In genomic region chr1:229095325-229095724, GRCh38 we compare ENCODE assay signal across 15 cellular contexts.
DNase-seq lines count a peak whose midpoint lies in the region; TF ChIP-seq lines count a peak whose summit lies in the region.
"Had no signal": no experiment of that assay in that cellular context is flagged by ENCODE, and none has a peak within 500 bp of the region (broad histone marks: within the 10 kb centered on the region; RNA-seq: fewer than 3 reads in every experiment).

No MANE protein-coding gene starts in this region.

- H2BK12ac ChIP-seq in H9 (ENCODE audit: insufficient read length, low read depth, low read length), result no peak overlapping the region

- no peak overlapping the region for H4K5ac ChIP-seq in H9 (ENCODE audit: insufficient read length, low read depth, low read length)

- H3K4me3 ChIP-seq in SJSA1 (no peak overlapping the region), mesodermal cell (ENCODE audit: extremely low read depth, insufficient read depth, low read length, poor library complexity, severe bottlenecking) (no peak overlapping the region), vagina (no peak overlapping the region), Karpas-422 (ENCODE audit: low read length) (no peak overlapping the region)
- H3K4me3 ChIP-seq: BLaER1 treated with 17β-estradiol and CSF1 and Interleukin-3, amounts not matched to agents 10 nM and 100 nM had no signal

- H3K4me3 Mint-ChIP-seq in H9, result no peak overlapping the region
- H3K4me3 Mint-ChIP-seq: CD8-positive, alpha-beta memory T cell had no signal

- no peak overlapping the region for H2AFZ ChIP-seq in H9 (ENCODE audit: low read length)
- no peak overlapping the region for H2AFZ ChIP-seq in Karpas-422 (ENCODE audit: low read length)

- no peak overlapping the region for H3K27ac ChIP-seq in H9 (ENCODE audit: insufficient read length, low read depth, low read length)
- peak overlapping the region; percentile 30 for H3K27ac ChIP-seq in SJSA1
- peak overlapping the region; percentile 26 for H3K27ac ChIP-seq in mesodermal cell (ENCODE audit: low read depth, low read length, severe bottlenecking)
- H3K27ac ChIP-seq in vagina, result peak overlapping the region; percentile 33
- no peak overlapping the region for H3K27ac ChIP-seq in Karpas-422 (ENCODE audit: low read length)
- H3K27ac ChIP-seq: BLaER1 treated with 17β-estradiol and CSF1 and Interleukin-3, amounts not matched to agents 10 nM and 100 nM had no signal

- peaks cover 16% of the 10 kb centered on the region; the same call in 1 of the 2 replicates for H3K4me1 ChIP-seq in H9 (ENCODE audit: insufficient read depth, low read length)
- peaks cover 47% of the 10 kb centered on the region for H3K4me1 ChIP-seq in SJSA1 (replicated peaks)
- H3K4me1 ChIP-seq in mesodermal cell (ENCODE audit: control insufficient read depth, insufficient read depth, low read length, poor library complexity, severe bottlenecking), result peaks cover 8% of the 10 kb centered on the region
- H3K4me1 ChIP-seq in vagina, result peaks cover 22% of the 10 kb centered on the region
- peaks cover 9% of the 10 kb centered on the region; the same call in 1 of the 2 replicates for H3K4me1 ChIP-seq in Karpas-422 (ENCODE audit: low read length)

- H3K79me2 ChIP-seq in H9 (ENCODE audit: insufficient read depth, low read length) (no peaks in the 10 kb centered on the region), Karpas-422 (ENCODE audit: low read length) (no peaks in the 10 kb centered on the region)

- no peak overlapping the region for H3K18ac ChIP-seq in H9 (ENCODE audit: insufficient read length, low read depth, low read length)

- no peak overlapping the region for H3K4ac ChIP-seq in H9 (ENCODE audit: low read depth, low read length)

- H3K23ac ChIP-seq in H9 (ENCODE audit: insufficient read length, low read depth, low read length), result no peak overlapping the region

- H3K9me3 ChIP-seq in H9 (ENCODE audit: control insufficient read depth, low read depth, low read length), result no peaks in the 10 kb centered on the region
- peaks cover 4% of the 10 kb centered on the region; the same call in 1 of the 2 replicates for H3K9me3 ChIP-seq in SJSA1 (replicated peaks)
- H3K9me3 ChIP-seq in mesodermal cell (ENCODE audit: control insufficient read depth, low read length), result peaks cover 9% of the 10 kb centered on the region
- no peaks in the 10 kb centered on the region for H3K9me3 ChIP-seq in vagina
- no peaks in the 10 kb centered on the region for H3K9me3 ChIP-seq in Karpas-422 (ENCODE audit: low read length)

- no peak overlapping the region for H4K8ac ChIP-seq in H9 (replicated peaks; ENCODE audit: insufficient read length, low read depth, low read length)

- H3K9ac ChIP-seq in H9 (ENCODE audit: extremely low read depth, insufficient read length, low read length) (no peak overlapping the region), Karpas-422 (ENCODE audit: low read length) (no peak overlapping the region)
- H3K9ac ChIP-seq: BLaER1 treated with 17β-estradiol and CSF1 and Interleukin-3, amounts not matched to agents 10 nM and 100 nM had no signal

- H4K20me1 ChIP-seq in H9 (ENCODE audit: control insufficient read depth, insufficient read depth, insufficient read length) (no peaks in the 10 kb centered on the region), Karpas-422 (ENCODE audit: insufficient read depth, low read depth, low read length) (no peaks in the 10 kb centered on the region)
- H4K20me1 ChIP-seq: BLaER1 treated with 17β-estradiol and CSF1 and Interleukin-3, amounts not matched to agents 10 nM and 100 nM had no signal

- H2BK15ac ChIP-seq in H9 (ENCODE audit: low read depth, low read length), result no peak overlapping the region

- no peak overlapping the region for H2BK5ac ChIP-seq in H9 (ENCODE audit: insufficient read length, low read length)

- no peak overlapping the region for H4K91ac ChIP-seq in H9 (ENCODE audit: insufficient read length, low read depth, low read length)

- H3K36me3 ChIP-seq in SJSA1 (peaks cover 12% of the 10 kb centered on the region), mesodermal cell (ENCODE audit: control insufficient read depth, insufficient read depth, low read length) (no peaks in the 10 kb centered on the region), vagina (no peaks in the 10 kb centered on the region), Karpas-422 (ENCODE audit: insufficient read depth, low read length) (no peaks in the 10 kb centered on the region)
- H3K36me3 ChIP-seq: BLaER1 treated with 17β-estradiol and CSF1 and Interleukin-3, amounts not matched to agents 10 nM and 100 nM had no signal

- no peak overlapping the region for H2AK5ac ChIP-seq in H9 (ENCODE audit: insufficient read length, low read length)

- TF ChIP-seq CTCF in H9 (conservative IDR thresholded peaks at IDR 0.05) (no peak), vagina (IDR thresholded peaks at IDR 0.05) (no peak)

- no peaks in the 10 kb centered on the region for H3K9me2 ChIP-seq in Karpas-422 (replicated peaks; ENCODE audit: insufficient read depth, low read length)

- H3K27me3 ChIP-seq in H9 (ENCODE audit: insufficient read depth, low read length) (no peaks in the 10 kb centered on the region), SJSA1 (replicated peaks) (no peaks in the 10 kb centered on the region), vagina (no peaks in the 10 kb centered on the region), Karpas-422 (ENCODE audit: low read length) (no peaks in the 10 kb centered on the region)
- H3K27me3 ChIP-seq: BLaER1 treated with 17β-estradiol and CSF1 and Interleukin-3, amounts not matched to agents 10 nM and 100 nM had no signal

- H3K4me2 ChIP-seq in H9 (ENCODE audit: insufficient read depth, insufficient read length, low read length) (no peak overlapping the region), Karpas-422 (ENCODE audit: low read depth, low read length, poor library complexity, severe bottlenecking) (no peak overlapping the region)

- no peaks in the 10 kb centered on the region for H3K27me3 Mint-ChIP-seq in H9 (ENCODE audit: low read depth)

- H3T11ph ChIP-seq in H9 (ENCODE audit: low read length), result no peak overlapping the region

- H3K27ac Mint-ChIP-seq in H9, result peak overlapping the region in 2 of 3 experiments; percentile 41 to 98; a peak in 1 of 7 replicates
- H3K27ac Mint-ChIP-seq: CD8-positive, alpha-beta memory T cell had no signal

- H3K4me1 Mint-ChIP-seq in H9, result peaks cover 65 to 70% of the 10 kb centered on the region in 2 experiments

- no peaks in the 10 kb centered on the region for H3K23me2 ChIP-seq in H9 (ENCODE audit: insufficient read length, low read depth, low read length, poor library complexity, severe bottlenecking)

- no peak overlapping the region for H2BK120ac ChIP-seq in H9 (ENCODE audit: low read depth, low read length, poor library complexity, severe bottlenecking)

- no peak overlapping the region for H2BK20ac ChIP-seq in H9 (ENCODE audit: low read depth, low read length, poor library complexity, severe bottlenecking)

- H3K56ac ChIP-seq in H9 (ENCODE audit: insufficient read length, low read depth, low read length), result no peak overlapping the region

- no peaks in the 10 kb centered on the region for H3K79me1 ChIP-seq in H9 (ENCODE audit: insufficient read depth, low read depth, low read length, poor library complexity, severe bottlenecking)

- intact Hi-C loops in vagina (cut with DNase I), result no loop called here

- peaks cover 0 to 12% (median 3%) of the 10 kb centered on the region in 3 experiments; a peak in 5 of 7 replicates for H3K36me3 Mint-ChIP-seq in H9 (ENCODE audit: insufficient read depth in 1 of 3, low read depth in 3 of 3)

- H3K14ac ChIP-seq in H9 (ENCODE audit: insufficient read depth, low read length), result no peak overlapping the region

- peaks cover 6% of the 10 kb centered on the region in 2 experiments for H3K9me3 Mint-ChIP-seq in H9

- DNase-seq in H9, result no peak
- no peak for DNase-seq in SJSA1 (ENCODE audit: low read depth in 1 of 2, low spot score in 2 of 2)
- DNase-seq in vagina (ENCODE audit: extremely low spot score in 2 of 2), result no peak
- no peak for DNase-seq in Karpas-422
- no peak for DNase-seq in GM19238 (ENCODE audit: insufficient read length, low spot score)
- DNase-seq in C1 segment of cervical spinal cord (lab: John Stamatoyannopoulos, UW), result no peak
- DNase-seq: CD8-positive, alpha-beta memory T cell; NCI-H1417; NCI-H187; NCI-H2107; NCI-H226; NCI-H524 treated with DMSO at 0.1 percent for 48 hours; SHP77 treated with DMSO at 0.1 percent for 48 hours had no signal

- TF ChIP-seq POLR2A in vagina (IDR thresholded peaks at IDR 0.05), result no peak

Comparison
In these comparisons a context has a peak if more than half of its experiments do, and no peak if none do; other contexts are left out.
1. H3K27ac ChIP-seq: peak in SJSA1 (single experiment), mesodermal cell (single experiment) and vagina (single experiment); none in H9 (single experiment) and Karpas-422 (single experiment).